ENCODE assay signal across 9 cellular contexts in genomic region chr13:98143157-98143553, GRCh38. TPM values are rescaled to one million over a fixed set of nuclear protein-coding genes. Genes with fewer than 3 reads are reported as not detected.
DNase-seq lines count a peak whose midpoint lies in the region; ATAC-seq and TF ChIP-seq lines count a peak whose summit lies in the region.
"Had no signal": no experiment of that assay in that cellular context is flagged by ENCODE, and none has a peak within 500 bp of the region (broad histone marks: within the 10 kb centered on the region; RNA-seq: fewer than 3 reads in every experiment).

No MANE protein-coding gene starts in this region.

- H3K9me3 Mint-ChIP-seq in activated naive CD8-positive, alpha-beta T cell treated with anti-CD3 and anti-CD28 coated beads for 36 hours: no peaks in the 10 kb centered on the region
- H3K9me3 Mint-ChIP-seq in activated naive CD8-positive, alpha-beta T cell treated with anti-CD3 and anti-CD28 coated beads, Interleukin-2, amount 50 U/mL, for 24 hours: no peaks in the 10 kb centered on the region
- H3K9me3 Mint-ChIP-seq in stimulated activated naive B cell treated with anti-CD40 and anti-IgM and Interleukin-4, amounts not matched to agents 10 μg/mL and 1 μg/mL and 100 μg/mL, for 72 hours: no peaks in the 10 kb centered on the region
- no peaks in the 10 kb centered on the region for H3K9me3 Mint-ChIP-seq in activated naive CD4-positive, alpha-beta T cell treated with anti-CD3 and anti-CD28 coated beads for 36 hours
- H3K9me3 Mint-ChIP-seq: activated T-cell treated with anti-CD3 and anti-CD28 coated beads, Interleukin-2, amount 50 U/mL, for 72 hours had no signal

- H3K36me3 ChIP-seq in KMS-11 (ENCODE audit: insufficient read depth) (no peaks in the 10 kb centered on the region), heart right ventricle (no peaks in the 10 kb centered on the region)

- H3K27me3 ChIP-seq in KMS-11 (ENCODE audit: insufficient read depth, low read depth): no peaks in the 10 kb centered on the region
- H3K27me3 ChIP-seq in heart right ventricle: peaks cover 0 to 47% (median 0%) of the 10 kb centered on the region in 7 donors

- CTCF ChIA-PET in activated naive CD4-positive, alpha-beta T cell treated with anti-CD3 and anti-CD28 coated beads for 36 hours (lab: Charles Lee): no interaction called here

- H3K4me1 Mint-ChIP-seq in activated naive CD8-positive, alpha-beta T cell treated with anti-CD3 and anti-CD28 coated beads for 36 hours: peaks cover 7% of the 10 kb centered on the region
- peaks cover 11% of the 10 kb centered on the region for H3K4me1 Mint-ChIP-seq in activated naive CD8-positive, alpha-beta T cell treated with anti-CD3 and anti-CD28 coated beads, Interleukin-2, amount 50 U/mL, for 24 hours
- H3K4me1 Mint-ChIP-seq in stimulated activated naive B cell treated with anti-CD40 and anti-IgM and Interleukin-4, amounts not matched to agents 10 μg/mL and 1 μg/mL and 100 μg/mL, for 72 hours: peaks cover 15 to 22% of the 10 kb centered on the region in 2 donors
- H3K4me1 Mint-ChIP-seq in activated naive CD4-positive, alpha-beta T cell treated with anti-CD3 and anti-CD28 coated beads for 36 hours (ENCODE audit: low read depth): peaks cover 9% of the 10 kb centered on the region

- H3K27me3 Mint-ChIP-seq in activated naive CD8-positive, alpha-beta T cell treated with anti-CD3 and anti-CD28 coated beads for 36 hours: peaks cover 74% of the 10 kb centered on the region
- peaks cover 60% of the 10 kb centered on the region for H3K27me3 Mint-ChIP-seq in activated naive CD8-positive, alpha-beta T cell treated with anti-CD3 and anti-CD28 coated beads, Interleukin-2, amount 50 U/mL, for 24 hours
- H3K27me3 Mint-ChIP-seq in stimulated activated naive B cell treated with anti-CD40 and anti-IgM and Interleukin-4, amounts not matched to agents 10 μg/mL and 1 μg/mL and 100 μg/mL, for 72 hours: peaks cover 61 to 70% of the 10 kb centered on the region in 2 donors
- peaks cover 52% of the 10 kb centered on the region for H3K27me3 Mint-ChIP-seq in activated naive CD4-positive, alpha-beta T cell treated with anti-CD3 and anti-CD28 coated beads for 36 hours (ENCODE audit: low read depth)

- H3K27ac Mint-ChIP-seq in activated naive CD8-positive, alpha-beta T cell treated with anti-CD3 and anti-CD28 coated beads for 36 hours: no peak overlapping the region
- H3K27ac Mint-ChIP-seq in activated naive CD8-positive, alpha-beta T cell treated with anti-CD3 and anti-CD28 coated beads, Interleukin-2, amount 50 U/mL, for 24 hours: no peak overlapping the region
- H3K27ac Mint-ChIP-seq in stimulated activated naive B cell treated with anti-CD40 and anti-IgM and Interleukin-4, amounts not matched to agents 10 μg/mL and 1 μg/mL and 100 μg/mL, for 72 hours: no peak overlapping the region
- no peak overlapping the region for H3K27ac Mint-ChIP-seq in activated naive CD4-positive, alpha-beta T cell treated with anti-CD3 and anti-CD28 coated beads for 36 hours
- H3K27ac Mint-ChIP-seq: activated T-cell treated with anti-CD3 and anti-CD28 coated beads, Interleukin-2, amount 50 U/mL, for 72 hours had no signal

- no peaks in the 10 kb centered on the region for H3K36me3 Mint-ChIP-seq in activated naive CD8-positive, alpha-beta T cell treated with anti-CD3 and anti-CD28 coated beads for 36 hours
- no peaks in the 10 kb centered on the region for H3K36me3 Mint-ChIP-seq in activated naive CD8-positive, alpha-beta T cell treated with anti-CD3 and anti-CD28 coated beads, Interleukin-2, amount 50 U/mL, for 24 hours (ENCODE audit: low read depth)
- H3K36me3 Mint-ChIP-seq in stimulated activated naive B cell treated with anti-CD40 and anti-IgM and Interleukin-4, amounts not matched to agents 10 μg/mL and 1 μg/mL and 100 μg/mL, for 72 hours: no peaks in the 10 kb centered on the region
- no peaks in the 10 kb centered on the region for H3K36me3 Mint-ChIP-seq in activated naive CD4-positive, alpha-beta T cell treated with anti-CD3 and anti-CD28 coated beads for 36 hours (ENCODE audit: low read depth)

- 0 out of 2 replicates have a peak overlapping the region, but pooled peaks have one; percentile 63 for H3K27ac ChIP-seq in KMS-11
- peak overlapping the region; percentile 35 to 89 (median 69) for H3K27ac ChIP-seq in heart right ventricle

- intact Hi-C loops in heart right ventricle (cut with DNase I): loop anchor here in 8 of 10 donors (5.0 to 10.0 kb wide), 10 partner anchors 172 to 702 kb away; no protein-coding TSS in a partner anchor
- intact Hi-C loops in activated naive CD4-positive, alpha-beta T cell treated with anti-CD3 and anti-CD28 coated beads for 36 hours (cut with micrococcal nuclease): loop anchor here (1.0 to 5.0 kb wide), 3 partner anchors 166 to 529 kb away; no protein-coding TSS in a partner anchor

- H3K9ac ChIP-seq in KMS-11: peak overlapping the region; percentile 79; the same call in 1 of the 2 replicates

- no peak overlapping the region for H3K4me3 Mint-ChIP-seq in activated naive CD8-positive, alpha-beta T cell treated with anti-CD3 and anti-CD28 coated beads for 36 hours
- H3K4me3 Mint-ChIP-seq in activated naive CD8-positive, alpha-beta T cell treated with anti-CD3 and anti-CD28 coated beads, Interleukin-2, amount 50 U/mL, for 24 hours: no peak overlapping the region
- no peak overlapping the region for H3K4me3 Mint-ChIP-seq in stimulated activated naive B cell treated with anti-CD40 and anti-IgM and Interleukin-4, amounts not matched to agents 10 μg/mL and 1 μg/mL and 100 μg/mL, for 72 hours
- H3K4me3 Mint-ChIP-seq in activated naive CD4-positive, alpha-beta T cell treated with anti-CD3 and anti-CD28 coated beads for 36 hours: no peak overlapping the region

- 1% methylated on average over 26 to 66 of the region's 66 CpGs for WGBS in heart right ventricle, 2 donors

- H2AFZ ChIP-seq in KMS-11 (ENCODE audit: low read depth): no peak overlapping the region; the same call in 1 of the 2 replicates

- no peaks in the 10 kb centered on the region for H3K9me3 ChIP-seq in heart right ventricle

- H3K4me3 ChIP-seq in KMS-11 (IDR thresholded peaks at IDR 0.05; ENCODE audit: insufficient read depth, low read depth, low read length) (no peak overlapping the region), heart right ventricle (peak overlapping the region; percentile 38 to 94 (median 66))

- H3K4me2 ChIP-seq in KMS-11: no peak overlapping the region

- peak; percentile 2 for DNase-seq in activated naive CD8-positive, alpha-beta T cell treated with anti-CD3 and anti-CD28 coated beads for 36 hours
- no peak for DNase-seq in activated naive CD8-positive, alpha-beta T cell treated with anti-CD3 and anti-CD28 coated beads, Interleukin-2, amount 50 U/mL, for 24 hours
- peak; percentile 38 to 65 for DNase-seq in heart right ventricle
- DNase-seq in stimulated activated naive B cell treated with anti-CD40 and anti-IgM and Interleukin-4, amounts not matched to agents 10 μg/mL and 1 μg/mL and 100 μg/mL, for 72 hours: no peak
- DNase-seq in NCI-H128 (lab: John Stamatoyannopoulos, UW; ENCODE audit: unreplicated experiment): no peak
- no peak for DNase-seq in activated naive CD4-positive, alpha-beta T cell treated with anti-CD3 and anti-CD28 coated beads for 36 hours

- no peaks in the 10 kb centered on the region for H4K20me1 ChIP-seq in KMS-11 (ENCODE audit: insufficient read depth)

- ATAC-seq in activated naive CD8-positive, alpha-beta T cell treated with anti-CD3 and anti-CD28 coated beads, Interleukin-2, amount 50 U/mL, for 24 hours: no peak
- ATAC-seq in heart right ventricle (peak; percentile 8 to 53 (median 32)), GM18870 (IDR thresholded peaks at IDR 0.05; ENCODE audit: unreplicated experiment) (no peak)
- peak; percentile 25 to 26 for ATAC-seq in stimulated activated naive B cell treated with anti-CD40 and anti-IgM and Interleukin-4, amounts not matched to agents 10 μg/mL and 1 μg/mL and 100 μg/mL, for 72 hours (replicated peaks)

- TF ChIP-seq CTCF in KMS-11 (conservative IDR thresholded peaks at IDR 0.05; ENCODE audit: low read depth, low read length) (no peak), heart right ventricle (IDR thresholded peaks at IDR 0.05) (no peak)

- H3K4me1 ChIP-seq in KMS-11 (ENCODE audit: low read depth, poor library complexity, severe bottlenecking): peaks cover 38% of the 10 kb centered on the region
- peaks cover 3 to 28% (median 20%) of the 10 kb centered on the region in 9 donors for H3K4me1 ChIP-seq in heart right ventricle

- peaks cover 45% of the 10 kb centered on the region for H3K79me2 ChIP-seq in KMS-11 (ENCODE audit: insufficient read depth, low read depth)

RNA-seq across cellular contexts. Expression of gene FARP1, which starts 0.3 kb away (rescaled TPM):
- under 1 TPM; 0.21 to 0.48 TPM for total RNA-seq in activated naive CD8-positive, alpha-beta T cell treated with anti-CD3 and anti-CD28 coated beads for 36 hours
- 10 to 100 TPM; 13.4 to 72.9 (median 24.7) TPM for total RNA-seq in heart right ventricle
- 10 to 100 TPM in 1 of 2 donors, 1 to 10 TPM in 1; 6.9 to 10.7 TPM for polyA plus RNA-seq in heart right ventricle
- total RNA-seq in activated naive CD4-positive, alpha-beta T cell treated with anti-CD3 and anti-CD28 coated beads for 36 hours: under 1 TPM; 0.27 to 0.38 TPM

RNA-seq across cellular contexts. Expression of gene RNF113B, which starts 33.9 kb away (rescaled TPM):
- total RNA-seq in activated naive CD8-positive, alpha-beta T cell treated with anti-CD3 and anti-CD28 coated beads for 36 hours: not detected
- not detected for total RNA-seq in heart right ventricle
- polyA plus RNA-seq in heart right ventricle: not detected
- total RNA-seq in activated naive CD4-positive, alpha-beta T cell treated with anti-CD3 and anti-CD28 coated beads for 36 hours: not detected
- total RNA-seq: activated T-cell treated with anti-CD3 and anti-CD28 coated beads, Interleukin-2, amount 50 U/mL, for 72 hours had no signal

Comparison
In these comparisons a context has a peak if more than half of its experiments do, and no peak if none do; other contexts are left out.
1. DNase-seq: peak in activated naive CD8-positive, alpha-beta T cell treated with anti-CD3 and anti-CD28 coated beads for 36 hours (single experiment) and heart right ventricle (2 of 2); none in activated naive CD8-positive, alpha-beta T cell treated with anti-CD3 and anti-CD28 coated beads, Interleukin-2, amount 50 U/mL, for 24 hours (single experiment), stimulated activated naive B cell treated with anti-CD40 and anti-IgM and Interleukin-4, amounts not matched to agents 10 μg/mL and 1 μg/mL and 100 μg/mL, for 72 hours (single experiment), NCI-H128 (single experiment) and activated naive CD4-positive, alpha-beta T cell treated with anti-CD3 and anti-CD28 coated beads for 36 hours (single experiment).
2. ATAC-seq: peak in heart right ventricle (8 of 8) and stimulated activated naive B cell treated with anti-CD40 and anti-IgM and Interleukin-4, amounts not matched to agents 10 μg/mL and 1 μg/mL and 100 μg/mL, for 72 hours (2 of 2); none in activated naive CD8-positive, alpha-beta T cell treated with anti-CD3 and anti-CD28 coated beads, Interleukin-2, amount 50 U/mL, for 24 hours (single experiment) and GM18870 (single experiment).
3. RNA of gene FARP1, which starts 0.3 kb away (total RNA-seq): 13.4 to 72.9 TPM in heart right ventricle; 0.21 to 0.48 TPM in activated naive CD8-positive, alpha-beta T cell treated with anti-CD3 and anti-CD28 coated beads for 36 hours and 0.27 to 0.38 TPM in activated naive CD4-positive, alpha-beta T cell treated with anti-CD3 and anti-CD28 coated beads for 36 hours; every median in the first group is over 4 times any median in the second.